6 cellular contexts compared by ENCODE assay signal in the genomic region with DNA sequence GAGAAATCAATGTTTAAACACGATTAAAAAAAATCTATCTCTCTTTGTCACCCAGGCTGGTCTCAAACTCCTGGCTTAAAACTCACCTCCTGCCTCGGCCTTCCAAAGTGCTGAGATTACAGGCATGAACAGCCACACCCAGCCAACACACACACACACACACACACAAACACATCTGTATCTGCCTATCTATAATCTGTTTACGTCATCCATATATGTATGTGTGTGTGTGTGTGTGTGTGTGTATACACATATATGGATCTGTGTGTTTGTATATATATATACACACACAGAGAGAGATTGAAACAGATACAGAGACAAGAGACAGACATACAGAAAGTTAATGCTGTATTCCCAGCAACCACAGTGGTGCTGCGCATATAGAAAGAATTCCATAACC.
"Had no signal": no experiment of that assay in that cellular context is flagged by ENCODE, and none has a peak within 500 bp of the region (broad histone marks: within the 10 kb centered on the region; RNA-seq: fewer than 3 reads in every experiment).

No MANE protein-coding gene starts in this region.

- H3K27ac ChIP-seq: HL-60, KMS-11 had no signal

- H3K9ac ChIP-seq: KMS-11 had no signal

- H3K4me2 ChIP-seq: KMS-11 had no signal

- DNase-seq: IMR-90, KBM-7, KG1 had no signal

- FAIRE-seq: HTR-8/SVneo had no signal
